In the genomic region with DNA sequence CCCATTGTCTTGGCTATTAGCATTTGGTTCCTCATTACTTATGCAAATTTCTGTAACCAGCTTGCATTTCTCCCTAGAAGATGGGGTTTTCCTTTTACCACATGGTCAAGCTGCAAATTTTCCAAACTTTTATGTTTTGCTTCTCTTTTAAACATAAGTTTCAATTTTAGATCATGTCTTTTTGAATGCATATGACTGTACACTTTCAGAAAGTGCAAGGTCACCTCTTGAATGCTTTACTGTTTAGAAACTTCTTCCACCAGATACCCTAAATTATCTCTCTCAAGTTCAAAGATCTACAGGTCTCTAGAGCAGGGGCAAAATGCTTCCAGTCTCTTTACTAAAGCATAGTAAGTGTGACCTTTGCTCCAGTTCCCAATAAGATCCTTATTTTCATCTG, we compare ENCODE assay signal across 7 cellular contexts.
"Had no signal": no experiment of that assay in that cellular context is flagged by ENCODE, and none has a peak within 500 bp of the region (broad histone marks: within the 10 kb centered on the region; RNA-seq: fewer than 3 reads in every experiment).

No MANE protein-coding gene starts in this region.

- DNase-seq: GDM1, GF-D8 had no signal

- FAIRE-seq: G401.6, GM12891, GM12892, GM18507, GM19239 had no signal
